Comparison of ENCODE assay signal across 1 cellular context in the genomic region with DNA sequence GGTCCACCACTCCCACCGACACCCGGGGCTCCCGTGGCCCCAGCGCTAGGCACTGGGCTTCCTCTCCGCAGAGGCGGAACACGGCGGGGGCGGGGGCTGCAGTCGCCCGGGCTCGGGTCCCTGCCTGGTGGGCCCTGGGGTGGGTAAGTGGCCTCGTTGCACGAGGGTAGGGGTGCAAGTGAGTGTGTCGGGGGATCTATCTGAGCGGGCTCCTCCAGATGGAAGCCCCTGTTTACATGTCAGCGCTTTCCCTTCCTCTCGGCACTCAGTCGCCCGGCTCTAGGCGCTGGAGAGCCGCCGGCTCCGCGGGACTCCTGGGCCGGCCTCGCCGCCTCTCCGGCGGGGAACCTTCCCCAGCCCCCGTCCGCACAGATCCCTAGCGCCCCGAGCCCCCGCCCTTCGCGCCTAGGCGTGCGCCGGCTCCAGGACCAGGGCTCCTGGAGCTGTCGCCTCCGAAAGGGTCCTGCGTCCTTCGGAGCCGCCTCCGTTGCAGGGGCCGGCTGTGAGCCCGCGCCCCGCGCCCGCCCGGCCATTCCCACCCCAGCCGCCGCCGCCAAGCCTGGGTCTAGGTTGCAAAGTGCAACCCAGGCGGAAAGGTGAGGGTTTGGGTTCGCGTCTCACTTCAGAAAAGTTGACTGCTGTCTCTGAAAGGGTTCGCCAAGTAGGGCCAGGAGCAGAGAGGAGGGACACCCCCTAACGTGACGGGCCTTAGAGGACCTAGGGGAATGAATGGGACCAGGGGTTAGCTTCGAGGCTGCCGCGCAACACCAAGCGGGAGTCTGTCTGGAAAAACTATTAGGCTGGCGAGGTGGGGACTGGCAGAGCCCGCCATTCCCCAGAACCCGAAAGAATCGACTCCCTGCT.
TF ChIP-seq lines count a peak whose summit lies in the region.

No MANE protein-coding gene starts in this region.

TF ChIP-seq in H1, 55 proteins besides CTCF, POLR2A, EP300 and RAD21:
- peak; percentile 45 for TF ChIP-seq RNF2 (IDR thresholded peaks at IDR 0.05; ENCODE audit: borderline replicate concordance, low read depth, low read length, missing control alignments, poor library complexity, severe bottlenecking)
- peak; percentile 64 for TF ChIP-seq KDM4A (IDR thresholded peaks at IDR 0.05; ENCODE audit: low read depth, low read length, severe bottlenecking)
- TF ChIP-seq CREB1 (IDR thresholded peaks at IDR 0.05) = no peak
- no peak for TF ChIP-seq NRF1 (IDR thresholded peaks at IDR 0.05; ENCODE audit: low read depth, low read length)
- no peak for TF ChIP-seq SIN3A (conservative IDR thresholded peaks at IDR 0.05 in 1 of 2, IDR thresholded peaks at IDR 0.05 in 1 of 2; ENCODE audit: low read depth in 1 of 2, low read length in 2 of 2)
- TF ChIP-seq, protein P1, sequence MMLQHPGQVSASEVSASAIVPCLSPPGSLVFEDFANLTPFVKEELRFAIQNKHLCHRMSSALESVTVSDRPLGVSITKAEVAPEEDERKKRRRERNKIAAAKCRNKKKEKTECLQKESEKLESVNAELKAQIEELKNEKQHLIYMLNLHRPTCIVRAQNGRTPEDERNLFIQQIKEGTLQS (IDR thresholded peaks at IDR 0.05; ENCODE audit: insufficient read depth, low read depth, low read length) = no peak
- peak; percentile 90 for TF ChIP-seq EZH2 (IDR thresholded peaks at IDR 0.05; ENCODE audit: low read depth, low read length, severe bottlenecking)
- no peak for TF ChIP-seq SIRT6 (IDR thresholded peaks at IDR 0.05; ENCODE audit: low read length)
- peak; percentile 50 for TF ChIP-seq ASH2L (IDR thresholded peaks at IDR 0.05; ENCODE audit: low read length)
- no peak for TF ChIP-seq SIX5 (IDR thresholded peaks at IDR 0.05; ENCODE audit: low read depth, low read length)
- no peak for TF ChIP-seq NANOG (IDR thresholded peaks at IDR 0.05; ENCODE audit: insufficient read depth, low read depth, low read length, poor library complexity, severe bottlenecking)
- TF ChIP-seq, protein P2, sequence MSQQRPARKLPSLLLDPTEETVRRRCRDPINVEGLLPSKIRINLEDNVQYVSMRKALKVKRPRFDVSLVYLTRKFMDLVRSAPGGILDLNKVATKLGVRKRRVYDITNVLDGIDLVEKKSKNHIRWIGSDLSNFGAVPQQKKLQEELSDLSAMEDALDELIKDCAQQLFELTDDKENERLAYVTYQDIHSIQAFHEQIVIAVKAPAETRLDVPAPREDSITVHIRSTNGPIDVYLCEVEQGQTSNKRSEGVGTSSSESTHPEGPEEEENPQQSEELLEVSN (IDR thresholded peaks at IDR 0.05) = 0 out of 2 replicates have a peak, but pooled peaks have one; percentile 8
- peak; percentile 84 for TF ChIP-seq SUZ12 (IDR thresholded peaks at IDR 0.05; ENCODE audit: low read length)
